Comparison of ENCODE assay signal across 1 cellular context in the genomic region with DNA sequence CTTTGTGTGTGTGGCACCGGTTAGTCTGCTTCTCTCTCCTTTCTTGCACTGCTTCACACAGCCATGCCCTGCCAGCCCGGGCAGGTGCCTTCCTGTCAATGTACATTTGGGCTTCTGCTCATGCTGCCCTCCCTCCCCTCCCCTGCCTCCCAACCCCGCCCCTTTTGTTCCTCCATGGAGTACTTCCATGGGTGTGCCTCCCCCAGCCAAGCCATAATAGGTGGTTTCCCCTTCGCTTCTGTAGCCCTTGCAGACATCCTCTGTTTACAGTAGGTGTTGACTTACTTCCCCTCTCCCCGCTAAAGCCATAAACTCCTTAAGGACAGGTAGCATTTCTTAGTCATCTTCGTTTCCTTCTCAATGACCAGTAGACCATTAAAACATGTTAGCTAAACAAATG.
A peak's percentile ranks its signal among the peaks of the same experiment; 100 is the strongest.
TF ChIP-seq lines count a peak whose summit lies in the region.

No MANE protein-coding gene starts in this region.

TF ChIP-seq in HEK293, 187 proteins besides CTCF, POLR2A, EP300 and RAD21 (continued from another document):
- TF ChIP-seq KLF17 (tag by site-specific recombination; IDR thresholded peaks at IDR 0.05) = no peak
- no peak for TF ChIP-seq ZNF354C (tag by site-specific recombination; IDR thresholded peaks at IDR 0.05; ENCODE audit: borderline replicate concordance, low read depth)
- TF ChIP-seq ZNF214 (tag by site-specific recombination; IDR thresholded peaks at IDR 0.05; ENCODE audit: borderline replicate concordance) = no peak
- TF ChIP-seq, protein P1, sequence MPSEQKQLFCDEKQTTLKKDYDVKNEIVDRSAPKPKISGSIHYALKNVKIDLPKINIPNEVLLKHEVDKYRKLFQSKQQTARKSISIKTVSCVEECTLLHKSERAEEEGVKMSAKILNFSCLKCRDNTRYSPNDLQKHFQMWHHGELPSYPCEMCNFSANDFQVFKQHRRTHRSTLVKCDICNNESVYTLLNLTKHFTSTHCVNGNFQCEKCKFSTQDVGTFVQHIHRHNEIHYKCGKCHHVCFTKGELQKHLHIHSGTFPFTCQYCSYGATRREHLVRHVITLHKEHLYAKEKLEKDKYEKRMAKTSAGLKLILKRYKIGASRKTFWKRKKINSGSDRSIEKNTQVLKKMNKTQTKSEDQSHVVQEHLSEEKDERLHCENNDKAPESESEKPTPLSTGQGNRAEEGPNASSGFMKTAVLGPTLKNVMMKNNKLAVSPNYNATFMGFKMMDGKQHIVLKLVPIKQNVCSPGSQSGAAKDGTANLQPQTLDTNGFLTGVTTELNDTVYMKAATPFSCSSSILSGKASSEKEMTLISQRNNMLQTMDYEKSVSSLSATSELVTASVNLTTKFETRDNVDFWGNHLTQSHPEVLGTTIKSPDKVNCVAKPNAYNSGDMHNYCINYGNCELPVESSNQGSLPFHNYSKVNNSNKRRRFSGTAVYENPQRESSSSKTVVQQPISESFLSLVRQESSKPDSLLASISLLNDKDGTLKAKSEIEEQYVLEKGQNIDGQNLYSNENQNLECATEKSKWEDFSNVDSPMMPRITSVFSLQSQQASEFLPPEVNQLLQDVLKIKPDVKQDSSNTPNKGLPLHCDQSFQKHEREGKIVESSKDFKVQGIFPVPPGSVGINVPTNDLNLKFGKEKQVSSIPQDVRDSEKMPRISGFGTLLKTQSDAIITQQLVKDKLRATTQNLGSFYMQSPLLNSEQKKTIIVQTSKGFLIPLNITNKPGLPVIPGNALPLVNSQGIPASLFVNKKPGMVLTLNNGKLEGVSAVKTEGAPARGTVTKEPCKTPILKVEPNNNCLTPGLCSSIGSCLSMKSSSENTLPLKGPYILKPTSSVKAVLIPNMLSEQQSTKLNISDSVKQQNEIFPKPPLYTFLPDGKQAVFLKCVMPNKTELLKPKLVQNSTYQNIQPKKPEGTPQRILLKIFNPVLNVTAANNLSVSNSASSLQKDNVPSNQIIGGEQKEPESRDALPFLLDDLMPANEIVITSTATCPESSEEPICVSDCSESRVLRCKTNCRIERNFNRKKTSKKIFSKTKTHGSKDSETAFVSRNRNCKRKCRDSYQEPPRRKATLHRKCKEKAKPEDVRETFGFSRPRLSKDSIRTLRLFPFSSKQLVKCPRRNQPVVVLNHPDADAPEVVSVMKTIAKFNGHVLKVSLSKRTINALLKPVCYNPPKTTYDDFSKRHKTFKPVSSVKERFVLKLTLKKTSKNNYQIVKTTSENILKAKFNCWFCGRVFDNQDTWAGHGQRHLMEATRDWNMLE (tag by site-specific recombination; conservative IDR thresholded peaks at IDR 0.05; ENCODE audit: low read depth) = no peak
- TF ChIP-seq OSR2 (tag by site-specific recombination; IDR thresholded peaks at IDR 0.05) = peak; percentile 58
